ENCODE assay signal across 1 cellular context in genomic region chr11:78041380-78041719, GRCh38.
TF ChIP-seq lines count a peak whose summit lies in the region.
"Not testable (repeated sequence)": the region's sequence is repeated elsewhere in the genome, so short reads cannot be mapped to it uniquely, and the experiment has no call there.

No MANE protein-coding gene starts in this region.

TF ChIP-seq in K562, 482 proteins besides CTCF, POLR2A, EP300 and RAD21:
- TF ChIP-seq FOXK2 (conservative IDR thresholded peaks at IDR 0.05 in 1 of 2, IDR thresholded peaks at IDR 0.05 in 1 of 2; ENCODE audit: low read depth in 2 of 2) = 0 out of 4 replicates have a peak, but pooled peaks of 1 of the 2 experiments have one; percentile 39
- peak; percentile 14; the same call in 1 of the 2 replicates for TF ChIP-seq ATF7 (IDR thresholded peaks at IDR 0.05)
- peak; percentile 55; the same call in 1 of the 2 replicates for TF ChIP-seq ATF3 (IDR thresholded peaks at IDR 0.05)
- not testable (repeated sequence) for TF ChIP-seq ATF3 (CRISPR knock-in tag; conservative IDR thresholded peaks at IDR 0.05); TOE1 (CRISPR knock-in tag; IDR thresholded peaks at IDR 0.05; ENCODE audit: borderline replicate concordance, low read depth)
- TF ChIP-seq, protein P1, sequence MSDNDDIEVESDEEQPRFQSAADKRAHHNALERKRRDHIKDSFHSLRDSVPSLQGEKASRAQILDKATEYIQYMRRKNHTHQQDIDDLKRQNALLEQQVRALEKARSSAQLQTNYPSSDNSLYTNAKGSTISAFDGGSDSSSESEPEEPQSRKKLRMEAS (CRISPR knock-in tag; IDR thresholded peaks at IDR 0.05) = 0 out of 2 replicates have a peak, but pooled peaks have one; percentile 27
- peak; percentile 40; the same call in 1 of the 2 replicates for TF ChIP-seq ZNF316 (IDR thresholded peaks at IDR 0.05)
- TF ChIP-seq TOE1 (IDR thresholded peaks at IDR 0.05; ENCODE audit: borderline replicate concordance) = peak; percentile 38; the same call in 1 of the 2 replicates
